9 cellular contexts compared by ENCODE assay signal in genomic region chr10:114172776-114173555, GRCh38. TPM values are rescaled to one million over a fixed set of nuclear protein-coding genes. Genes with fewer than 3 reads are reported as not detected.
A peak's percentile ranks its signal among the peaks of the same experiment; 100 is the strongest.
DNase-seq lines count a peak whose midpoint lies in the region; ATAC-seq and FAIRE-seq lines count a peak whose summit lies in the region.
"Had no signal": no experiment of that assay in that cellular context is flagged by ENCODE, and none has a peak within 500 bp of the region (broad histone marks: within the 10 kb centered on the region; RNA-seq: fewer than 3 reads in every experiment).

No MANE protein-coding gene starts in this region.

- H3K4me3 ChIP-seq in adipocyte (ENCODE audit: low read length): peak overlapping the region; percentile 99

- peaks cover 5 to 10% of the 10 kb centered on the region in 2 donors for H3K36me3 Mint-ChIP-seq in activated T-cell treated with anti-CD3 and anti-CD28 coated beads, Interleukin-2, amount 50 U/mL, for 72 hours (ENCODE audit: insufficient read depth in 2 of 2)

- H3K4me3 Mint-ChIP-seq in activated T-cell treated with anti-CD3 and anti-CD28 coated beads, Interleukin-2, amount 50 U/mL, for 72 hours: peak overlapping the region; percentile 99 to 100

- no peak for DNase-seq in activated T-cell treated with anti-CD3 and anti-CD28 coated beads, Interleukin-2, amount 50 U/mL, for 72 hours
- DNase-seq in activated T-cell treated with anti-CD3 and anti-CD28 coated beads, Interleukin-2, amount 50 U/mL, for 48 hours: no peak
- DNase-seq in adipocyte (ENCODE audit: low read depth) (no peak), kidney tubule cell (ENCODE audit: low spot score) (peak; percentile 33), superior temporal gyrus (ENCODE audit: extremely low spot score) (peak; percentile 60), RCC 7860 (ENCODE audit: low spot score) (no peak), GOT3 (lab: John Stamatoyannopoulos, UW) (no peak)

- H3K4me1 ChIP-seq in adipocyte (ENCODE audit: control insufficient read depth, insufficient read depth, low read length): peaks cover 18% of the 10 kb centered on the region

- H3K9me3 Mint-ChIP-seq in activated T-cell treated with anti-CD3 and anti-CD28 coated beads, Interleukin-2, amount 50 U/mL, for 72 hours: peaks cover 2 to 4% of the 10 kb centered on the region in 2 donors

- H3K27me3 Mint-ChIP-seq in activated T-cell treated with anti-CD3 and anti-CD28 coated beads, Interleukin-2, amount 50 U/mL, for 72 hours (ENCODE audit: low read depth): peaks cover 8% of the 10 kb centered on the region

- FAIRE-seq in RCC 7860 (lab: Jason Lieb, UNC): no peak

- H3K36me3 ChIP-seq in adipocyte (ENCODE audit: control insufficient read depth, insufficient read depth, low read length, severe bottlenecking): no peaks in the 10 kb centered on the region

- H3K27ac Mint-ChIP-seq in activated T-cell treated with anti-CD3 and anti-CD28 coated beads, Interleukin-2, amount 50 U/mL, for 72 hours: peak overlapping the region; percentile 97

- peak overlapping the region; percentile 97 for H3K9ac ChIP-seq in adipocyte (ENCODE audit: low read length)

- ATAC-seq in activated T-cell treated with anti-CD3 and anti-CD28 coated beads, Interleukin-2, amount 50 U/mL, for 72 hours (replicated peaks in 1 of 2): no peak
- no peak for ATAC-seq in GM21423 (IDR thresholded peaks at IDR 0.05; ENCODE audit: unreplicated experiment)

- peaks cover 48% of the 10 kb centered on the region for H3K4me1 Mint-ChIP-seq in activated T-cell treated with anti-CD3 and anti-CD28 coated beads, Interleukin-2, amount 50 U/mL, for 72 hours (ENCODE audit: low read depth)

- peaks cover 6% of the 10 kb centered on the region for H3K9me3 ChIP-seq in adipocyte (ENCODE audit: control insufficient read depth, low read length)

- no peaks in the 10 kb centered on the region for H3K27me3 ChIP-seq in adipocyte (replicated peaks; ENCODE audit: control insufficient read depth, insufficient read depth, low read length)

RNA-seq across cellular contexts. Expression of gene CCDC186, which starts 1.0 kb away (rescaled TPM):
- total RNA-seq in activated T-cell treated with anti-CD3 and anti-CD28 coated beads, Interleukin-2, amount 50 U/mL, for 72 hours: 10 to 100 TPM; 17.3 to 19.3 TPM

RNA-seq across cellular contexts. Expression of gene TDRD1, which starts 6.2 kb away (rescaled TPM):
- under 1 TPM; 0.07 to 0.09 TPM for total RNA-seq in activated T-cell treated with anti-CD3 and anti-CD28 coated beads, Interleukin-2, amount 50 U/mL, for 72 hours
- total RNA-seq: dermis microvascular lymphatic vessel endothelial cell had no signal

Comparison
In these comparisons a context has a peak if more than half of its experiments do, and no peak if none do; other contexts are left out.
1. DNase-seq: peak in kidney tubule cell (single experiment) and superior temporal gyrus (single experiment); none in activated T-cell treated with anti-CD3 and anti-CD28 coated beads, Interleukin-2, amount 50 U/mL, for 72 hours (0 of 2), activated T-cell treated with anti-CD3 and anti-CD28 coated beads, Interleukin-2, amount 50 U/mL, for 48 hours (0 of 2), adipocyte (single experiment), RCC 7860 (single experiment) and GOT3 (single experiment).